In the genomic region with DNA sequence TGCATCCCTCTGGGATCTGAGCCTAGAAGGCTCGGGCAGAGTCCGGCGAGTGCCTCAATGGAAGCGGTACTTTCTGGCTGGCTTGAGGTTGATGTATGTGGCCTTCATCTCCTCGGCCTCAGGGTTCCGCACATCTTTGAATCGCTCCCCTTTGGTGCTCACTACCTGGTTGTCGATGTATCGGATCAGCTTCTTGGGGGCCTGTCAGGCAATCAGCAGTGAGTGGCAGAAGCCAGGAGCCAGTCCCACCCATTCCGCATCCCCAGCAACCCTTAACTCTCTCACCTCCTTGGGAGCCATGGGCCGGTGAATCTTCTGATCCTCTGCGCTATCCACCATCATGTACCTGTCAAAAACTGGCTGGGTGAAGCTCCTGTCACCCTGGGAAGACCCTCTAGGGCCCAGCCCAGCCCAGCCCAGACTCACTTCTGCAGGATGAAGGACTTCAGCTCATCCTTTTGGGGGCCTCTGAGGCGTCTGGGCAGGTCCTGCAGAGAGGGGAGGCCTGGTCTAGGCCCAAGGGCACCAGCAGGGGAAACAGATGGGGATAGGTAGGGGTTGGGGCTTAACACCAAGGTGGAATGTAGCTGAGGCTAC, we compare ENCODE assay signal across 9 cellular contexts.
A peak's percentile ranks its signal among the peaks of the same experiment; 100 is the strongest.
DNase-seq lines count a peak whose midpoint lies in the region; ATAC-seq and TF ChIP-seq lines count a peak whose summit lies in the region.
"Had no signal": no experiment of that assay in that cellular context is flagged by ENCODE, and none has a peak within 500 bp of the region (broad histone marks: within the 10 kb centered on the region; RNA-seq: fewer than 3 reads in every experiment).

No MANE protein-coding gene starts in this region.

- CTCF ChIA-PET in RWPE1 (lab: Yijun Ruan, JAX) = interaction anchor here (0.6 to 5.7 kb wide), 23 partner anchors 9 to 263 kb away, joined by 3 to 108 read pairs (median 4); a partner anchor contains a TSS

- no peak for ATAC-seq in DND-41 (ENCODE audit: insufficient read depth, low read depth)
- no peak for ATAC-seq in HG03095 (IDR thresholded peaks at IDR 0.05; ENCODE audit: unreplicated experiment)

- no peak overlapping the region for H3K4me3 ChIP-seq in DND-41 (ENCODE audit: low read depth in 1 of 2, low read length in 2 of 2)
- H3K4me3 ChIP-seq in endocrine pancreas (ENCODE audit: control insufficient read depth, insufficient read depth, low read length) = no peak overlapping the region
- no peak overlapping the region for H3K4me3 ChIP-seq in rectal smooth muscle tissue (ENCODE audit: low read length)

- H3K36me3 ChIP-seq in DND-41 (ENCODE audit: insufficient read depth, low read length) = peaks cover 31% of the 10 kb centered on the region
- no peaks in the 10 kb centered on the region for H3K36me3 ChIP-seq in endocrine pancreas (ENCODE audit: control insufficient read depth, insufficient read depth, low read length)
- peaks cover 6% of the 10 kb centered on the region for H3K36me3 ChIP-seq in rectal smooth muscle tissue (ENCODE audit: control insufficient read depth, insufficient read depth, low read length)

- H3K4me1 ChIP-seq in DND-41 (ENCODE audit: insufficient read depth, low read length) (peaks cover 38% of the 10 kb centered on the region), endocrine pancreas (ENCODE audit: control insufficient read depth, insufficient read depth, low read length) (no peaks in the 10 kb centered on the region), rectal smooth muscle tissue (ENCODE audit: control insufficient read depth, insufficient read depth, low read length) (peaks cover 19% of the 10 kb centered on the region)

- no peaks in the 10 kb centered on the region for H3K27me3 ChIP-seq in DND-41 (ENCODE audit: insufficient read depth, low read length, poor library complexity)
- H3K27me3 ChIP-seq in endocrine pancreas (ENCODE audit: control insufficient read depth, insufficient read depth, low read length) = no peaks in the 10 kb centered on the region
- no peaks in the 10 kb centered on the region for H3K27me3 ChIP-seq in rectal smooth muscle tissue (ENCODE audit: control insufficient read depth, insufficient read depth, low read length)

- peaks cover 14% of the 10 kb centered on the region; the same call in 1 of the 2 replicates for H4K20me1 ChIP-seq in DND-41 (ENCODE audit: insufficient read depth, low read length)

- DNase-seq in DND-41 = no peak
- no peak for DNase-seq in RWPE1 (ENCODE audit: low spot score)
- no peak for DNase-seq in cerebellar nuclear complex (lab: John Stamatoyannopoulos, UW)
- DNase-seq in NCI-H146 treated with DMSO at 0.1 percent for 48 hours (lab: John Stamatoyannopoulos, UW; ENCODE audit: unreplicated experiment) = no peak
- no peak for DNase-seq in kidney tubule cell (ENCODE audit: low spot score)
- DNase-seq: DMS 273 treated with DMSO at 0.1 percent for 48 hours had no signal

- POLR2A ChIA-PET in RWPE1 (lab: Yijun Ruan, JAX; ENCODE audit: low non-redundant PET) = interaction anchor here (0.9 kb wide), 1 partner anchor 9 kb away, joined by 3 read pairs; a partner anchor contains a TSS

- H3K9me3 ChIP-seq in DND-41 (ENCODE audit: insufficient read depth, low read length, severe bottlenecking) (no peaks in the 10 kb centered on the region), endocrine pancreas (ENCODE audit: control insufficient read depth, low read length) (no peaks in the 10 kb centered on the region)

- H3K27ac ChIP-seq in DND-41 (ENCODE audit: low read length) (no peak overlapping the region), RWPE1 (peak overlapping the region; percentile 96), rectal smooth muscle tissue (ENCODE audit: low read depth, low read length) (no peak overlapping the region)

- H2AFZ ChIP-seq in DND-41 (ENCODE audit: low read depth, low read length) = no peak overlapping the region

- H3K9ac ChIP-seq in DND-41 (ENCODE audit: low read depth, low read length) = no peak overlapping the region
- peak overlapping the region; percentile 3 for H3K9ac ChIP-seq in endocrine pancreas (ENCODE audit: control insufficient read depth, insufficient read depth, low read length)
- peak overlapping the region; percentile 32 for H3K9ac ChIP-seq in rectal smooth muscle tissue (ENCODE audit: low read length)

- peaks cover 13% of the 10 kb centered on the region for H3K79me2 ChIP-seq in DND-41 (ENCODE audit: insufficient read depth, low read length)

- H3K4me2 ChIP-seq in DND-41 (ENCODE audit: insufficient read depth, low read length) = peak overlapping the region; percentile 100; the same call in 1 of the 2 replicates

- TF ChIP-seq CTCF in DND-41 (IDR thresholded peaks at IDR 0.05; ENCODE audit: borderline replicate concordance, extremely low read depth, low read length, poor library complexity, severe bottlenecking) (no peak), RWPE1 (conservative IDR thresholded peaks at IDR 0.05; ENCODE audit: low read depth) (no peak)
